ENCODE assay signal across 23 cellular contexts in the genomic region with DNA sequence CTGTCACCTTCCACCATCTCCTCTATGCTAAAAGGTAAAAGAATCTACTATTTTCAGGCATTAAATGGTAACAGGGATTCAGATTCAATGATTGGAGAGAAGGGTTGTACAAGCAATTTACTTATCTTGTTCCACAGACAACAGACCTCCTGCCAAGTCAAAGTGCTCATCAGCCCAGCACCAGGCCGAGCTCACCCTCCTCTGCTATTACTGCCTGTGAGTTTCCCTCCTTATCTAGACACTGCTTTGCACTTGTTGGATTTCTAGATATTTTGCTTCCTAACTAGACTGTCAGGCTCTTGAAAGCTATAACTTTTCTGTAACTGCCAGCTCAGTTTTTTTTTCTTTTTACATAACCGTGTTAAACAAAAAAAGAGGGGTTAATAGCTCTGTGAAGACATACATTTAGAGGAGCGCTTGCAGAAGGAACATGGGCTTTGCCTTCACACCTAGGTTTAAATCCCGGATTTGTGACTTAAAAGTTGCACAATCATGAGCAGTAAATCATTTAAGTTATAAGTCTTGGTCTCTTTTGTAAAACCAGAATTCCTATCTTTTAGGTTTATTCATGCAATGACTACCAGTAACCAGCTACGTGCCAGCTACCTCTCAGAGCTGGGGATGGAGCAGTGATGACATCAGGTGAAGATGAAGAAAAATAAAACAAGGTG. TPM values are rescaled to one million over a fixed set of nuclear protein-coding genes. Genes with fewer than 3 reads are reported as not detected.
DNase-seq lines count a peak whose midpoint lies in the region; ATAC-seq and TF ChIP-seq lines count a peak whose summit lies in the region.
"Had no signal": no experiment of that assay in that cellular context is flagged by ENCODE, and none has a peak within 500 bp of the region (broad histone marks: within the 10 kb centered on the region; RNA-seq: fewer than 3 reads in every experiment).

No MANE protein-coding gene starts in this region.

- no peak for DNase-seq in natural killer cell treated with Interleukin-12 subunit alpha and Interleukin-12 subunit beta and Interleukin-15 and Interleukin-18, amount 100 ng/mL, for 72 hours (ENCODE audit: low spot score)
- no peak for DNase-seq in natural killer cell
- no peak for DNase-seq in activated naive CD8-positive, alpha-beta T cell treated with anti-CD3 and anti-CD28 coated beads for 36 hours
- DNase-seq in naive B cell = no peak
- DNase-seq in activated CD4-positive, alpha-beta T cell treated with anti-CD3 and anti-CD28 coated beads for 4 hours = no peak
- no peak for DNase-seq in DMS53 (lab: John Stamatoyannopoulos, UW)
- DNase-seq in inferior parietal cortex (ENCODE audit: extremely low spot score) = no peak
- DNase-seq: ACHN; activated CD4-positive, alpha-beta memory T cell treated with anti-CD3 and anti-CD28 coated beads, Interleukin-2, amount 10 ng/mL, durations not matched to agents 7 days and 5 days; adrenal gland; effector memory CD4-positive, alpha-beta T cell; EL; HCEC 1CT; hippocampal formation; KBM-7; kidney; mesenchymal stem cell; NCI-H2029; retina; SW 1271; tibial artery; WERI-Rb-1 had no signal

- H3K27ac Mint-ChIP-seq in natural killer cell treated with Interleukin-12 subunit alpha and Interleukin-12 subunit beta and Interleukin-15 and Interleukin-18, amount 100 ng/mL, for 72 hours = no peak overlapping the region
- no peak overlapping the region for H3K27ac Mint-ChIP-seq in natural killer cell
- H3K27ac Mint-ChIP-seq in activated naive CD8-positive, alpha-beta T cell treated with anti-CD3 and anti-CD28 coated beads for 36 hours = no peak overlapping the region
- no peak overlapping the region for H3K27ac Mint-ChIP-seq in naive B cell
- H3K27ac Mint-ChIP-seq: activated CD4-positive, alpha-beta memory T cell treated with anti-CD3 and anti-CD28 coated beads, Interleukin-2, amount 10 ng/mL, durations not matched to agents 7 days and 5 days had no signal

- H3K9me3 Mint-ChIP-seq in natural killer cell treated with Interleukin-12 subunit alpha and Interleukin-12 subunit beta and Interleukin-15 and Interleukin-18, amount 100 ng/mL, for 72 hours = no peaks in the 10 kb centered on the region
- H3K9me3 Mint-ChIP-seq in natural killer cell (no peaks in the 10 kb centered on the region), naive B cell (peaks cover 0 to 1% (median 0%) of the 10 kb centered on the region in 7 donors)
- no peaks in the 10 kb centered on the region for H3K9me3 Mint-ChIP-seq in activated naive CD8-positive, alpha-beta T cell treated with anti-CD3 and anti-CD28 coated beads for 36 hours
- H3K9me3 Mint-ChIP-seq: activated CD4-positive, alpha-beta memory T cell treated with anti-CD3 and anti-CD28 coated beads, Interleukin-2, amount 10 ng/mL, durations not matched to agents 7 days and 5 days had no signal

- H3K36me3 Mint-ChIP-seq in natural killer cell treated with Interleukin-12 subunit alpha and Interleukin-12 subunit beta and Interleukin-15 and Interleukin-18, amount 100 ng/mL, for 72 hours = peaks cover 7% of the 10 kb centered on the region
- H3K36me3 Mint-ChIP-seq in natural killer cell = no peaks in the 10 kb centered on the region
- no peaks in the 10 kb centered on the region for H3K36me3 Mint-ChIP-seq in activated naive CD8-positive, alpha-beta T cell treated with anti-CD3 and anti-CD28 coated beads for 36 hours
- peaks cover 0 to 12% of the 10 kb centered on the region in 2 donors for H3K36me3 Mint-ChIP-seq in naive B cell

- peaks cover 32 to 46% of the 10 kb centered on the region in 2 donors for H3K27me3 Mint-ChIP-seq in natural killer cell treated with Interleukin-12 subunit alpha and Interleukin-12 subunit beta and Interleukin-15 and Interleukin-18, amount 100 ng/mL, for 72 hours
- H3K27me3 Mint-ChIP-seq in natural killer cell (ENCODE audit: low read depth in 2 of 2) (peaks cover 30 to 36% of the 10 kb centered on the region in 2 donors), naive B cell (peaks cover 36 to 51% (median 37%) of the 10 kb centered on the region in 3 donors)
- H3K27me3 Mint-ChIP-seq in activated naive CD8-positive, alpha-beta T cell treated with anti-CD3 and anti-CD28 coated beads for 36 hours = peaks cover 55% of the 10 kb centered on the region

- TF ChIP-seq CTCF in natural killer cell (IDR thresholded peaks at IDR 0.05) = no peak

- peaks cover 7 to 12% of the 10 kb centered on the region in 2 donors for H3K4me1 Mint-ChIP-seq in natural killer cell treated with Interleukin-12 subunit alpha and Interleukin-12 subunit beta and Interleukin-15 and Interleukin-18, amount 100 ng/mL, for 72 hours (ENCODE audit: low read depth in 2 of 2)
- H3K4me1 Mint-ChIP-seq in natural killer cell = peaks cover 0 to 9% of the 10 kb centered on the region in 2 donors
- peaks cover 6% of the 10 kb centered on the region for H3K4me1 Mint-ChIP-seq in activated naive CD8-positive, alpha-beta T cell treated with anti-CD3 and anti-CD28 coated beads for 36 hours
- peaks cover 7 to 16% (median 10%) of the 10 kb centered on the region in 3 donors for H3K4me1 Mint-ChIP-seq in naive B cell

- no peak for ATAC-seq in natural killer cell treated with Interleukin-12 subunit alpha and Interleukin-12 subunit beta and Interleukin-15 and Interleukin-18, amount 100 ng/mL, for 72 hours
- ATAC-seq in natural killer cell (no peak), naive B cell (ENCODE audit: low read depth in 2 of 2) (no peak), GM18861 (IDR thresholded peaks at IDR 0.05; ENCODE audit: unreplicated experiment) (no peak)

- intact Hi-C loops in natural killer cell (cut with micrococcal nuclease) = no loop called here

- H3K4me3 Mint-ChIP-seq in natural killer cell treated with Interleukin-12 subunit alpha and Interleukin-12 subunit beta and Interleukin-15 and Interleukin-18, amount 100 ng/mL, for 72 hours = peak overlapping the region; percentile 65
- H3K4me3 Mint-ChIP-seq in natural killer cell (no peak overlapping the region), naive B cell (peak overlapping the region in 5 of 8 donors; percentile 53 to 92 (median 80))
- H3K4me3 Mint-ChIP-seq in activated naive CD8-positive, alpha-beta T cell treated with anti-CD3 and anti-CD28 coated beads for 36 hours = peak overlapping the region; percentile 56

RNA-seq across cellular contexts. Expression of a gene that starts 1.1 kb away (rescaled TPM):
- total RNA-seq in natural killer cell treated with Interleukin-12 subunit alpha and Interleukin-12 subunit beta and Interleukin-15 and Interleukin-18, amount 100 ng/mL, for 72 hours = not detected
- not detected for total RNA-seq in natural killer cell
- total RNA-seq in activated naive CD8-positive, alpha-beta T cell treated with anti-CD3 and anti-CD28 coated beads for 36 hours = not detected
- not detected for polyA plus RNA-seq in naive B cell (ENCODE audit: low read depth in 6 of 6)
- total RNA-seq: activated CD4-positive, alpha-beta memory T cell treated with anti-CD3 and anti-CD28 coated beads, Interleukin-2, amount 10 ng/mL, durations not matched to agents 7 days and 5 days had no signal
